ENCODE assay signal across 11 cellular contexts in the genomic region with DNA sequence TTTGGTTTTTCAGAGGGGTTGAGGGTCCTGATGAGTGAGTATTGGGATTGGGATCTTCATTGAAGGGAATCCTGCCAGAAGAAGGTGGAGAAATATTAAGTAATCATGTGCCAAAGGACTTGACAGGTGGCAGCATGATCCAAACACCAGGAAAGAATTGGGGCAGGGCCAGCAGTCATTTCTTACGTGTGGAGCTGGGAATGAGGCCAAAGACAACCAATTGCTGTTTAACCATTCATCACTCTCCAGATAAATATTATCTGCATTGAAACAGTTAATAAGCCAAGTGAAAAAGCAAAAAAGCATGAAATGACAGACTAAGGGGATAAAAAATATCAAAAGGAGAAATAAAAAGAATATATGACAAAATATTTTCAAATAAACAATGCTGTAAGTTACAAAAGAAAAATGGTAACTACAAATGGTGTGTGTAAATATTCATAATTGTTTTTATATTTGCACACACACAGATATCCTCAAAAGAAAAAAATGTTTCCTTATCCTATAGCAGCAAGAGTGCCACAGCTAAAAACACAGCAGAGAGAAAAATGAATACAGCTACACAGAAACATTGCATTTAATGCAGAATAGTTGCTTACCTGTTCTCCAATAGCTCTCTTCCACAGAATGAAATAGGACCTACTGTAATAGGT. TPM values are rescaled to one million over a fixed set of nuclear protein-coding genes. Genes with fewer than 3 reads are reported as not detected.
A peak's percentile ranks its signal among the peaks of the same experiment; 100 is the strongest.
DNase-seq lines count a peak whose midpoint lies in the region; ATAC-seq, FAIRE-seq and TF ChIP-seq lines count a peak whose summit lies in the region.
"Had no signal": no experiment of that assay in that cellular context is flagged by ENCODE, and none has a peak within 500 bp of the region (broad histone marks: within the 10 kb centered on the region; RNA-seq: fewer than 3 reads in every experiment).

No MANE protein-coding gene starts in this region.

- no peak overlapping the region for H2AFZ ChIP-seq in PC-3 (ENCODE audit: low read length)

- TF ChIP-seq CTCF in A549 (IDR thresholded peaks at IDR 0.05): no peak
- TF ChIP-seq CTCF in LNCaP clone FGC (IDR thresholded peaks at IDR 0.05; ENCODE audit: control insufficient read depth, extremely low read depth, insufficient read depth): no peak
- TF ChIP-seq CTCF in PC-3 (conservative IDR thresholded peaks at IDR 0.05; ENCODE audit: low read depth, low read length): no peak
- no peak for TF ChIP-seq CTCF in fibroblast of pulmonary artery (IDR thresholded peaks at IDR 0.05; ENCODE audit: low read length, missing control alignments)

- H3K9ac ChIP-seq in PC-3 (ENCODE audit: low read length): no peak overlapping the region

- H4K20me1 ChIP-seq in PC-3 (ENCODE audit: low read length): no peaks in the 10 kb centered on the region

- no TSS peak for BruUV-seq in PC-3 (replicated peaks; lab: Mats Ljungman, UMichigan)

- H3K79me2 ChIP-seq in PC-3 (ENCODE audit: low read length): no peaks in the 10 kb centered on the region

- CTCF ChIA-PET in A549 (lab: Yijun Ruan, JAX) (interaction anchor here (0.9 to 2.7 kb wide), 3 partner anchors 8 to 12 kb away, joined by 3 to 8 read pairs (median 3); no protein-coding TSS in a partner anchor), PC-3 (lab: Charles Lee) (interaction anchor here (0.6 kb wide), 1 partner anchor 435 kb away, joined by 5 read pairs; no protein-coding TSS in a partner anchor)

- H3F3A ChIP-seq in PC-3 (ENCODE audit: low read length, unreplicated experiment): no peaks in the 10 kb centered on the region

- no peaks in the 10 kb centered on the region for H3K9me2 ChIP-seq in PC-3 (replicated peaks; ENCODE audit: low read length)

- TF ChIP-seq EP300 in A549 (IDR thresholded peaks at IDR 0.05): no peak

- H3K4me2 ChIP-seq in A549: peak overlapping the region; percentile 26
- no peak overlapping the region for H3K4me2 ChIP-seq in PC-3 (ENCODE audit: low read length)

- no peak for TF ChIP-seq RAD21 in A549 (conservative IDR thresholded peaks at IDR 0.05 in 1 of 2, IDR thresholded peaks at IDR 0.05 in 1 of 2)

- DNase-seq in A549 (ENCODE audit: low read depth in 1 of 2, low spot score in 1 of 2) (peak in 1 of 2 experiments; percentile 32), LNCaP clone FGC (ENCODE audit: low read depth) (peak; percentile 77), PC-3 (peak; percentile 17), fibroblast of pulmonary artery (ENCODE audit: low read depth) (peak; percentile 67), NOMO-1 treated with dmso at 0.1 percent for 144 hours (lab: John Stamatoyannopoulos, UW; ENCODE audit: unreplicated experiment) (no peak), NCI-H1436 (lab: John Stamatoyannopoulos, UW) (no peak)
- no peak for DNase-seq in activated CD4-positive, alpha-beta T cell treated with anti-CD3 and anti-CD28 coated beads, Interleukin-2, amount 50 U/mL, for 4 hours
- DNase-seq: activated CD4-positive, alpha-beta T cell treated with anti-CD3 and anti-CD28 coated beads, Interleukin-2, amount 50 U/mL, for 48 hours; GOT3 had no signal

- POLR2A ChIA-PET in A549 (lab: Yijun Ruan, JAX) (no interaction called here), PC-3 (lab: Charles Lee; ENCODE audit: unreplicated experiment) (no interaction called here)

- H3K4me1 ChIP-seq in A549 (peaks cover 10% of the 10 kb centered on the region), PC-3 (ENCODE audit: insufficient read depth, low read length) (peaks cover 11% of the 10 kb centered on the region; the same call in 1 of the 2 replicates)

- no peaks in the 10 kb centered on the region for H3K9me3 ChIP-seq in A549
- no peaks in the 10 kb centered on the region for H3K9me3 ChIP-seq in PC-3 (ENCODE audit: low read length)
- H3K9me3 ChIP-seq: upper lobe of left lung had no signal

- TF ChIP-seq POLR2A in A549 (IDR thresholded peaks at IDR 0.05; ENCODE audit: low read length): no peak

- peak; percentile 67 for FAIRE-seq in A549 (lab: Jason Lieb, UNC)

- no peaks in the 10 kb centered on the region for H3K27me3 ChIP-seq in PC-3 (ENCODE audit: low read length)
- H3K27me3 ChIP-seq: upper lobe of left lung had no signal

- H3K27ac ChIP-seq in A549 (no peak overlapping the region), PC-3 (ENCODE audit: low read length) (no peak overlapping the region)
- H3K27ac ChIP-seq: upper lobe of left lung had no signal

- no peak overlapping the region for H3K4me3 ChIP-seq in A549
- no peak overlapping the region for H3K4me3 ChIP-seq in LNCaP clone FGC (ENCODE audit: low read depth, low read length)
- H3K4me3 ChIP-seq in PC-3 (ENCODE audit: low read length): no peak overlapping the region
- H3K4me3 ChIP-seq in fibroblast of pulmonary artery (replicated peaks; ENCODE audit: low read depth, low read length): no peak overlapping the region
- H3K4me3 ChIP-seq: upper lobe of left lung had no signal

- ATAC-seq in A549: no peak
- ATAC-seq in PC-3: no peak
- ATAC-seq in GM19328 (IDR thresholded peaks at IDR 0.05; ENCODE audit: unreplicated experiment): no peak

- peaks cover 4% of the 10 kb centered on the region; the same call in 1 of the 2 replicates for H3K36me3 ChIP-seq in PC-3 (ENCODE audit: low read depth, low read length)

- 7% methylated on average over 1 of the region's 1 CpG for WGBS in A549 (ENCODE audit: missing lambda C conversion rate)

- intact Hi-C loops in PC-3 (cut with micrococcal nuclease): no loop called here

TF ChIP-seq in A549, 52 proteins besides CTCF, POLR2A, EP300 and RAD21:
- TF ChIP-seq ESRRA (IDR thresholded peaks at IDR 0.05; ENCODE audit: borderline replicate concordance, low read length) (no peak), FOSB (CRISPR knock-in tag; IDR thresholded peaks at IDR 0.05) (no peak), ZFP36 (IDR thresholded peaks at IDR 0.05; ENCODE audit: borderline replicate concordance, partially characterized antibody) (no peak), PHF8 (IDR thresholded peaks at IDR 0.05; ENCODE audit: borderline replicate concordance, low read depth) (no peak), NR3C1 (IDR thresholded peaks at IDR 0.05) (no peak), CEBPB (IDR thresholded peaks at IDR 0.05) (0 out of 4 replicates have a peak, but pooled peaks of 1 of the 2 experiments have one; percentile 14)
- TF ChIP-seq, protein P1, sequence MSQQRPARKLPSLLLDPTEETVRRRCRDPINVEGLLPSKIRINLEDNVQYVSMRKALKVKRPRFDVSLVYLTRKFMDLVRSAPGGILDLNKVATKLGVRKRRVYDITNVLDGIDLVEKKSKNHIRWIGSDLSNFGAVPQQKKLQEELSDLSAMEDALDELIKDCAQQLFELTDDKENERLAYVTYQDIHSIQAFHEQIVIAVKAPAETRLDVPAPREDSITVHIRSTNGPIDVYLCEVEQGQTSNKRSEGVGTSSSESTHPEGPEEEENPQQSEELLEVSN (IDR thresholded peaks at IDR 0.05; ENCODE audit: borderline replicate concordance, low read depth): no peak

RNA-seq across cellular contexts. Expression of gene C2CD5, which starts 26.1 kb away (rescaled TPM):
- polyA plus RNA-seq in A549 (2011; rRNA removed): 35.2 and 39.7 TPM in 2 replicates
- 7.6 and 8.6 TPM in 2 replicates for polyA plus RNA-seq in A549 (2012; cell fraction: cytosol; rRNA removed)
- polyA plus RNA-seq in A549 (2012; cell fraction: nucleus; rRNA removed): 7.1 and 9.7 TPM in 2 replicates
- 13.6 to 14.3 TPM (median 14.1 TPM) in 3 replicates for polyA plus RNA-seq in A549 (2017; fragmentation: RNase III; extraction: RNeasy Plus Mini Kit Qiagen cat#74134 plus additional on column Dnase treatment)
- 27.0 and 27.6 TPM in 2 replicates for polyA minus RNA-seq in A549 (2011; rRNA and poly(A)+ RNA removed)
- total RNA-seq in PC-3 (2014; rRNA removed): 12.7 and 14.4 TPM in 2 replicates

Comparison
In these comparisons a context has a peak if more than half of its experiments do, and no peak if none do; other contexts are left out.
1. DNase-seq: peak in LNCaP clone FGC (single experiment), PC-3 (single experiment) and fibroblast of pulmonary artery (single experiment); none in NOMO-1 treated with dmso at 0.1 percent for 144 hours (single experiment), activated CD4-positive, alpha-beta T cell treated with anti-CD3 and anti-CD28 coated beads, Interleukin-2, amount 50 U/mL, for 4 hours (0 of 2) and NCI-H1436 (single experiment).